In genomic region chr3:26536955-26537354, GRCh38 we compare ENCODE assay signal across 9 cellular contexts.
"Had no signal": no experiment of that assay in that cellular context is flagged by ENCODE, and none has a peak within 500 bp of the region (broad histone marks: within the 10 kb centered on the region; RNA-seq: fewer than 3 reads in every experiment).

No MANE protein-coding gene starts in this region.

- H3K4me3 ChIP-seq: GM23248 had no signal

- H3K27ac ChIP-seq: GM23248, KMS-11 had no signal

- FAIRE-seq: H54, HTR-8/SVneo had no signal

- H3K4me2 ChIP-seq: KMS-11 had no signal

- DNase-seq: GM23248, GOT3, H9, HCEC 1CT, Karpas-422, KBM-7 had no signal

- H2AFZ ChIP-seq: GM23248 had no signal

- H3K9ac ChIP-seq: GM23248, KMS-11 had no signal
